ENCODE assay signal across 16 cellular contexts in genomic region chr2:172969171-172969570, GRCh38.
"Had no signal": no experiment of that assay in that cellular context is flagged by ENCODE, and none has a peak within 500 bp of the region (broad histone marks: within the 10 kb centered on the region; RNA-seq: fewer than 3 reads in every experiment).

No MANE protein-coding gene starts in this region.

- DNase-seq: activated CD4-positive, alpha-beta T cell treated with anti-CD3 and anti-CD28 coated beads for 36 hours; activated naive CD4-positive, alpha-beta T cell treated with anti-CD3 and anti-CD28 coated beads for 36 hours; adrenal gland; central memory CD4-positive, alpha-beta T cell; effector CD4-positive, alpha-beta T cell; glutamatergic neuron; left colon; stimulated activated CD4-positive, alpha-beta T cell treated with anti-CD3 and anti-CD28 coated beads, Interleukin-15, amount 100 ng/mL, for 24 hours; stimulated activated CD4-positive, alpha-beta T cell treated with anti-CD3 and anti-CD28 coated beads, Interleukin-4, amount 100 ng/mL, for 24 hours; stomach; T-helper 9 cell; tibial artery had no signal

- H3K36me3 ChIP-seq: stomach, tibial artery had no signal

- H3K36me3 Mint-ChIP-seq: memory B cell; natural killer cell treated with Interleukin-12 subunit alpha and Interleukin-12 subunit beta and Interleukin-15 and Interleukin-18, amount 100 ng/mL, for 72 hours had no signal

- H3K9me3 ChIP-seq: adrenal gland, stomach, tibial artery had no signal

- H3K27ac ChIP-seq: stomach, tibial artery had no signal

- H3K4me3 ChIP-seq: adrenal gland, coronary artery, stomach, tibial artery had no signal

- H3K4me1 Mint-ChIP-seq: activated T-helper 17 cell treated with anti-CD3 and anti-CD28 coated beads, Interleukin-2, amount 50 U/mL, for 72 hours; memory B cell had no signal

- H3K27me3 ChIP-seq: adrenal gland, tibial artery had no signal

- ATAC-seq: activated CD4-positive, alpha-beta T cell treated with anti-CD3 and anti-CD28 coated beads for 36 hours; activated T-helper 17 cell treated with anti-CD3 and anti-CD28 coated beads, Interleukin-2, amount 50 U/mL, for 72 hours; left colon had no signal

- H3K4me3 Mint-ChIP-seq: activated CD4-positive, alpha-beta T cell treated with anti-CD3 and anti-CD28 coated beads for 36 hours; activated naive CD4-positive, alpha-beta T cell treated with anti-CD3 and anti-CD28 coated beads for 36 hours; activated T-helper 17 cell treated with anti-CD3 and anti-CD28 coated beads, Interleukin-2, amount 50 U/mL, for 72 hours; memory B cell; natural killer cell treated with Interleukin-12 subunit alpha and Interleukin-12 subunit beta and Interleukin-15 and Interleukin-18, amount 100 ng/mL, for 72 hours had no signal

- H3K27ac Mint-ChIP-seq: activated naive CD4-positive, alpha-beta T cell treated with anti-CD3 and anti-CD28 coated beads for 36 hours; memory B cell; natural killer cell treated with Interleukin-12 subunit alpha and Interleukin-12 subunit beta and Interleukin-15 and Interleukin-18, amount 100 ng/mL, for 72 hours had no signal

- H3K27me3 Mint-ChIP-seq: activated CD4-positive, alpha-beta T cell treated with anti-CD3 and anti-CD28 coated beads for 36 hours had no signal

- H3K9me3 Mint-ChIP-seq: activated naive CD4-positive, alpha-beta T cell treated with anti-CD3 and anti-CD28 coated beads for 36 hours; activated T-helper 17 cell treated with anti-CD3 and anti-CD28 coated beads, Interleukin-2, amount 50 U/mL, for 72 hours; memory B cell; natural killer cell treated with Interleukin-12 subunit alpha and Interleukin-12 subunit beta and Interleukin-15 and Interleukin-18, amount 100 ng/mL, for 72 hours had no signal
